Comparison of ENCODE assay signal across 25 cellular contexts in the genomic region with DNA sequence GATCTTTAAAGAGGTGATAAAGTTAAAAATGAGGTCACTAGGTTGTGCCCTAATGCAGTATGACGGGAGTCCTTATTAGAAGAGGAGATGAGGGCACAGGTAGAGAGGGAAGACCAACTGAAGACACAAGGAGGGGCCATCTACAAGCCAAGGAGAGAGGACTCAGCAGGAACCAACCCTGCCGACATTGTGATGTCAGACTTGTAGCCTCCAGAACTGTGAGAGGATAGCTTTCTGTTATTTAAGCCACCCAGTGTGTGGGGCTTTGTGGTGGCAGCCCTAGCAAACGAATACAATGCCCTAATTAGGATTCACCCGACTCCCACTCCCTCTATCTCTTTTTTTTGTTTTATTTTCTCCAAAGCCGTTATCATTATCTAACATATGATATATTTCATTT. TPM values are rescaled to one million over a fixed set of nuclear protein-coding genes. Genes with fewer than 3 reads are reported as not detected.
"Had no signal": no experiment of that assay in that cellular context is flagged by ENCODE, and none has a peak within 500 bp of the region (broad histone marks: within the 10 kb centered on the region; RNA-seq: fewer than 3 reads in every experiment).

No MANE protein-coding gene starts in this region.

- H3K9ac ChIP-seq: KMS-11 had no signal

- H3K27ac ChIP-seq: KMS-11, SJSA1, SK-N-MC had no signal

- FAIRE-seq: HepG2, RCC 7860 had no signal

- DNase-seq: IMR-90, Kasumi-1, MV-4-11, NCI-H1048, NCI-H1105, NCI-H1417, NCI-H1436 treated with DMSO at 0.1 percent for 48 hours, NCI-H1694, NCI-H187 treated with DMSO at 0.1 percent for 48 hours, NCI-H2029 treated with DMSO at 0.1 percent for 48 hours, NCI-H345, NCI-H524, NCI-H526 treated with DMSO at 0.1 percent for 48 hours, NCI-H774, Right ventricle myocardium superior, RPMI8226, SIG-M5 had no signal

- H3K4me1 ChIP-seq: SJSA1 had no signal

- H3K9me3 ChIP-seq: SJSA1 had no signal

- H3K4me3 ChIP-seq: SJSA1, SK-N-MC had no signal

- ATAC-seq: HepG2 had no signal

- H3K4me2 ChIP-seq: KMS-11 had no signal

- H3K36me3 ChIP-seq: SJSA1 had no signal

RNA-seq across cellular contexts. Expression of a gene that starts 7.9 kb away (rescaled TPM):
- total RNA-seq: HepG2, HT1080, IMR-90, M059J, NCI-H460, Right ventricle myocardium superior, SJSA1 had no signal
- polyA plus RNA-seq: HepG2, IMR-90 had no signal

RNA-seq across cellular contexts. Expression of a gene that starts 19.9 kb away (rescaled TPM):
- total RNA-seq: HepG2, HT1080, IMR-90, M059J, NCI-H460, Right ventricle myocardium superior, SJSA1 had no signal
- polyA plus RNA-seq: HepG2, IMR-90 had no signal
